1 cellular context compared by ENCODE assay signal in the genomic region with DNA sequence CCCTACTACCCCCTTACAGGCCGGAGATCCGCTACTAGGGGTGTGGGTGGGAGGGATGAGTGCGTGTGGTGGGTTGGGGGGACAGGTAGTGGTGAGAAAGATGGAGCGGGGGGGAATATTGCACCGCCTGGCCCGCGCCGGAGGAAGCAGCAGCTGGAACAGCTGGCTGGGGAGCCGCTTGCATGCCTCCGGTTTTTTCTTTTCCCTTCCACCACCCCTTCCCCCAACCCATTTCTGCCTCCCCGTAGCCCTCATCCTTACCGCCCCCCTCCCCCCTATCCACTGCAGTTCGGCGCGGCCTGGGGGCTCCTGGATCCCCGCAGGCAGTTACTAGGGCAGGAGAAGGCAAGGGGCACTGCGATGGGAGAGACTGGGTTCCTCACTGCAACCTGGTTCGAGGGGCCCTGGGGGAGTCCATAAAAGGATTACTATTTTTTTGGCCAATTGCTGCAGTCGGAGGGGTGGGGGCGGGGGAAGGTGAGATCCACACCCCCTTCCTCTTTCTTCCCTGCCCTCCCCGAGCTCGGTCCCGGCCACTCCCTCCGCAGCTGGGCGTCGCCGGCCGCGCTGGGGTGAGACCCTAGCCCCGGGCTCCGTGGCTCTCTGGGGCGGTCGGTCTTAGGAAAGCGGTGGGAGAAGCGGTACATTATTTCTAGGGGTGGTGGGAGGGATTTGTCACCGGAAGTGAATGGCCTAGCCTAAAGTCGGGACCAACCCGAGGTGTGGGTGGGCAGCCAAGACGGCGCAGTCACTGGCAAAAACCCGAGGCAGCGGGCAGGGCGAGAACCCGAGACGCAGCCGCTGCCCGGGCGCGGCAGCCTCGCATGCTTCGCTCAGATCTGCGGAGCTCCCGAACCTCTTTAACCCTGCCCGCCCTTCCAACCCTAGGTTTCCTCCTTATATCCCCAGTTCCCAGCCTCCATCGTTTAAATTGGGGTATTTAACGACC.
TF ChIP-seq lines count a peak whose summit lies in the region.

No MANE protein-coding gene starts in this region.

TF ChIP-seq in HepG2, 621 proteins besides CTCF, POLR2A, EP300 and RAD21 (continued from another document and continues in another):
- TF ChIP-seq, protein P1, sequence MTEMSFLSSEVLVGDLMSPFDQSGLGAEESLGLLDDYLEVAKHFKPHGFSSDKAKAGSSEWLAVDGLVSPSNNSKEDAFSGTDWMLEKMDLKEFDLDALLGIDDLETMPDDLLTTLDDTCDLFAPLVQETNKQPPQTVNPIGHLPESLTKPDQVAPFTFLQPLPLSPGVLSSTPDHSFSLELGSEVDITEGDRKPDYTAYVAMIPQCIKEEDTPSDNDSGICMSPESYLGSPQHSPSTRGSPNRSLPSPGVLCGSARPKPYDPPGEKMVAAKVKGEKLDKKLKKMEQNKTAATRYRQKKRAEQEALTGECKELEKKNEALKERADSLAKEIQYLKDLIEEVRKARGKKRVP (CRISPR knock-in tag; IDR thresholded peaks at IDR 0.05), result 0 out of 4 replicates have a peak, but pooled peaks of 1 of the 2 experiments have one; percentile 38
- peak; percentile 51; the same call in 1 of the 2 replicates for TF ChIP-seq NFYC (CRISPR knock-in tag; IDR thresholded peaks at IDR 0.05)
- no peak for TF ChIP-seq ADNP (CRISPR knock-in tag; IDR thresholded peaks at IDR 0.05)
- no peak for TF ChIP-seq NFIC (IDR thresholded peaks at IDR 0.05; ENCODE audit: low read length)
- no peak; the same call in 1 of the 2 replicates for TF ChIP-seq ZC3H4 (CRISPR knock-in tag; IDR thresholded peaks at IDR 0.05; ENCODE audit: borderline replicate concordance)
- TF ChIP-seq ZNF598 (CRISPR knock-in tag; IDR thresholded peaks at IDR 0.05; ENCODE audit: borderline replicate concordance), result no peak
- TF ChIP-seq ZNF558 (CRISPR knock-in tag; IDR thresholded peaks at IDR 0.05; ENCODE audit: borderline replicate concordance), result peak; percentile 58; the same call in 1 of the 2 replicates
- TF ChIP-seq MED1 (CRISPR knock-in tag; IDR thresholded peaks at IDR 0.05), result peak; percentile 70
- TF ChIP-seq ZNF790 (CRISPR knock-in tag; IDR thresholded peaks at IDR 0.05; ENCODE audit: borderline replicate concordance), result no peak; the same call in 1 of the 2 replicates
- TF ChIP-seq PHF8 (CRISPR knock-in tag; IDR thresholded peaks at IDR 0.05), result peak; percentile 77
- TF ChIP-seq GATAD2A (CRISPR knock-in tag; IDR thresholded peaks at IDR 0.05), result peak; percentile 76; the same call in 1 of the 2 replicates
- peak; percentile 78 for TF ChIP-seq SRSF1 (optimal IDR thresholded peaks at IDR 0.05; ENCODE audit: low read depth, low read length)
- TF ChIP-seq, protein P2, sequence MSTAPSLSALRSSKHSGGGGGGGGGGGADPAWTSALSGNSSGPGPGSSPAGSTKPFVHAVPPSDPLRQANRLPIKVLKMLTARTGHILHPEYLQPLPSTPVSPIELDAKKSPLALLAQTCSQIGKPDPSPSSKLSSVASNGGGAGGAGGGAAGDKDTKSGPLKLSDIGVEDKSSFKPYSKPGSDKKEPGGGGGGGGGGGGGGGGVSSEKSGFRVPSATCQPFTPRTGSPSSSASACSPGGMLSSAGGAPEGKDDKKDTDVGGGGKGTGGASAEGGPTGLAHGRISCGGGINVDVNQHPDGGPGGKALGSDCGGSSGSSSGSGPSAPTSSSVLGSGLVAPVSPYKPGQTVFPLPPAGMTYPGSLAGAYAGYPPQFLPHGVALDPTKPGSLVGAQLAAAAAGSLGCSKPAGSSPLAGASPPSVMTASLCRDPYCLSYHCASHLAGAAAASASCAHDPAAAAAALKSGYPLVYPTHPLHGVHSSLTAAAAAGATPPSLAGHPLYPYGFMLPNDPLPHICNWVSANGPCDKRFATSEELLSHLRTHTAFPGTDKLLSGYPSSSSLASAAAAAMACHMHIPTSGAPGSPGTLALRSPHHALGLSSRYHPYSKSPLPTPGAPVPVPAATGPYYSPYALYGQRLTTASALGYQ (CRISPR knock-in tag; IDR thresholded peaks at IDR 0.05), result 0 out of 2 replicates have a peak, but pooled peaks have one; percentile 44
- TF ChIP-seq, protein P3, sequence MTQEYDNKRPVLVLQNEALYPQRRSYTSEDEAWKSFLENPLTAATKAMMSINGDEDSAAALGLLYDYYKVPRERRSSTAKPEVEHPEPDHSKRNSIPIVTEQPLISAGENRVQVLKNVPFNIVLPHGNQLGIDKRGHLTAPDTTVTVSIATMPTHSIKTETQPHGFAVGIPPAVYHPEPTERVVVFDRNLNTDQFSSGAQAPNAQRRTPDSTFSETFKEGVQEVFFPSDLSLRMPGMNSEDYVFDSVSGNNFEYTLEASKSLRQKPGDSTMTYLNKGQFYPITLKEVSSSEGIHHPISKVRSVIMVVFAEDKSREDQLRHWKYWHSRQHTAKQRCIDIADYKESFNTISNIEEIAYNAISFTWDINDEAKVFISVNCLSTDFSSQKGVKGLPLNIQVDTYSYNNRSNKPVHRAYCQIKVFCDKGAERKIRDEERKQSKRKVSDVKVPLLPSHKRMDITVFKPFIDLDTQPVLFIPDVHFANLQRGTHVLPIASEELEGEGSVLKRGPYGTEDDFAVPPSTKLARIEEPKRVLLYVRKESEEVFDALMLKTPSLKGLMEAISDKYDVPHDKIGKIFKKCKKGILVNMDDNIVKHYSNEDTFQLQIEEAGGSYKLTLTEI (CRISPR knock-in tag; conservative IDR thresholded peaks at IDR 0.05), result no peak
- no peak for TF ChIP-seq CBFB (CRISPR knock-in tag; IDR thresholded peaks at IDR 0.05)
- peak; percentile 64; the same call in 1 of the 2 replicates for TF ChIP-seq NFYB (CRISPR knock-in tag; IDR thresholded peaks at IDR 0.05)
- TF ChIP-seq, protein P4, sequence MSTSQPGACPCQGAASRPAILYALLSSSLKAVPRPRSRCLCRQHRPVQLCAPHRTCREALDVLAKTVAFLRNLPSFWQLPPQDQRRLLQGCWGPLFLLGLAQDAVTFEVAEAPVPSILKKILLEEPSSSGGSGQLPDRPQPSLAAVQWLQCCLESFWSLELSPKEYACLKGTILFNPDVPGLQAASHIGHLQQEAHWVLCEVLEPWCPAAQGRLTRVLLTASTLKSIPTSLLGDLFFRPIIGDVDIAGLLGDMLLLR (CRISPR knock-in tag; IDR thresholded peaks at IDR 0.05), result peak; percentile 62; the same call in 1 of the 2 replicates
- TF ChIP-seq, protein P5, sequence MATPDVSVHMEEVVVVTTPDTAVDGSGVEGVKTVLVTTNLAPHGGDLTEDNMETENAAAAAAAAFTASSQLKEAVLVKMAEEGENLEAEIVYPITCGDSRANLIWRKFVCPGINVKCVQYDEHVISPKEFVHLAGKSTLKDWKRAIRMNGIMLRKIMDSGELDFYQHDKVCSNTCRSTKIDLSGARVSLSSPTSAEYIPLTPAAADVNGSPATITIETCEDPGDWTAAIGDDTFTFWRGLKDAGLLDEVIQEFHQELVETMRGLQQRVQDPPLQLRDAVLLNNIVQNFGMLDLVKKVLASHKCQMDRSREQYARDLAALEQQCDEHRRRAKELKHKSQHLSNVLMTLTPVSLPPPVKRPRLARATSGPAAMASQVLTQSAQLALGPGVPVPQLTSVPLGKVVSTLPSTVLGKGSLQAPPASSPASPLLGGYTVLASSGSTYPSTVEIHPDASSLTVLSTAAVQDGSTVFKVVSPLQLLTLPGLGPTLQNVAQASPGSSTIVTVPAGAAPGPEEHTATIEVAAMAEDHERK (CRISPR knock-in tag; IDR thresholded peaks at IDR 0.05; ENCODE audit: low read depth), result no peak
- TF ChIP-seq GTF2F1 (IDR thresholded peaks at IDR 0.05; ENCODE audit: low read length), result 0 out of 2 replicates have a peak, but pooled peaks have one; percentile 28
- no peak for TF ChIP-seq ZNF496 (CRISPR knock-in tag; IDR thresholded peaks at IDR 0.05; ENCODE audit: insufficient replicate concordance)
- TF ChIP-seq, protein P6, sequence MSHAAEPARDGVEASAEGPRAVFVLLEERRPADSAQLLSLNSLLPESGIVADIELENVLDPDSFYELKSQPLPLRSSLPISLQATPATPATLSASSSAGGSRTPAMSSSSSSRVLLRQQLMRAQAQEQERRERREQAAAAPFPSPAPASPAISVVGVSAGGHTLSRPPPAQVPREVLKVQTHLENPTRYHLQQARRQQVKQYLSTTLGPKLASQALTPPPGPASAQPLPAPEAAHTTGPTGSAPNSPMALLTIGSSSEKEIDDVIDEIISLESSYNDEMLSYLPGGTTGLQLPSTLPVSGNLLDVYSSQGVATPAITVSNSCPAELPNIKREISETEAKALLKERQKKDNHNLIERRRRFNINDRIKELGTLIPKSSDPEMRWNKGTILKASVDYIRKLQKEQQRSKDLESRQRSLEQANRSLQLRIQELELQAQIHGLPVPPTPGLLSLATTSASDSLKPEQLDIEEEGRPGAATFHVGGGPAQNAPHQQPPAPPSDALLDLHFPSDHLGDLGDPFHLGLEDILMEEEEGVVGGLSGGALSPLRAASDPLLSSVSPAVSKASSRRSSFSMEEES (CRISPR knock-in tag; IDR thresholded peaks at IDR 0.05), result peak; percentile 30; the same call in 1 of the 2 replicates
- TF ChIP-seq, protein P7, sequence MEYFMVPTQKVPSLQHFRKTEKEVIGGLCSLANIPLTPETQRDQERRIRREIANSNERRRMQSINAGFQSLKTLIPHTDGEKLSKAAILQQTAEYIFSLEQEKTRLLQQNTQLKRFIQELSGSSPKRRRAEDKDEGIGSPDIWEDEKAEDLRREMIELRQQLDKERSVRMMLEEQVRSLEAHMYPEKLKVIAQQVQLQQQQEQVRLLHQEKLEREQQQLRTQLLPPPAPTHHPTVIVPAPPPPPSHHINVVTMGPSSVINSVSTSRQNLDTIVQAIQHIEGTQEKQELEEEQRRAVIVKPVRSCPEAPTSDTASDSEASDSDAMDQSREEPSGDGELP (IDR thresholded peaks at IDR 0.05; ENCODE audit: borderline replicate concordance, low read depth), result peak; percentile 78
- TF ChIP-seq, protein P8, sequence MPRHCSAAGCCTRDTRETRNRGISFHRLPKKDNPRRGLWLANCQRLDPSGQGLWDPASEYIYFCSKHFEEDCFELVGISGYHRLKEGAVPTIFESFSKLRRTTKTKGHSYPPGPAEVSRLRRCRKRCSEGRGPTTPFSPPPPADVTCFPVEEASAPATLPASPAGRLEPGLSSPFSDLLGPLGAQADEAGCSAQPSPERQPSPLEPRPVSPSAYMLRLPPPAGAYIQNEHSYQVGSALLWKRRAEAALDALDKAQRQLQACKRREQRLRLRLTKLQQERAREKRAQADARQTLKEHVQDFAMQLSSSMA (CRISPR knock-in tag; IDR thresholded peaks at IDR 0.05), result no peak; the same call in 1 of the 2 replicates
- no peak for TF ChIP-seq ZNF530 (CRISPR knock-in tag; IDR thresholded peaks at IDR 0.05; ENCODE audit: low read depth)
- TF ChIP-seq SRF (IDR thresholded peaks at IDR 0.05; ENCODE audit: low read depth, low read length), result peak; percentile 83
- TF ChIP-seq HNRNPH1 (optimal IDR thresholded peaks at IDR 0.05; ENCODE audit: low read depth, low read length), result no peak
- TF ChIP-seq, protein P9, sequence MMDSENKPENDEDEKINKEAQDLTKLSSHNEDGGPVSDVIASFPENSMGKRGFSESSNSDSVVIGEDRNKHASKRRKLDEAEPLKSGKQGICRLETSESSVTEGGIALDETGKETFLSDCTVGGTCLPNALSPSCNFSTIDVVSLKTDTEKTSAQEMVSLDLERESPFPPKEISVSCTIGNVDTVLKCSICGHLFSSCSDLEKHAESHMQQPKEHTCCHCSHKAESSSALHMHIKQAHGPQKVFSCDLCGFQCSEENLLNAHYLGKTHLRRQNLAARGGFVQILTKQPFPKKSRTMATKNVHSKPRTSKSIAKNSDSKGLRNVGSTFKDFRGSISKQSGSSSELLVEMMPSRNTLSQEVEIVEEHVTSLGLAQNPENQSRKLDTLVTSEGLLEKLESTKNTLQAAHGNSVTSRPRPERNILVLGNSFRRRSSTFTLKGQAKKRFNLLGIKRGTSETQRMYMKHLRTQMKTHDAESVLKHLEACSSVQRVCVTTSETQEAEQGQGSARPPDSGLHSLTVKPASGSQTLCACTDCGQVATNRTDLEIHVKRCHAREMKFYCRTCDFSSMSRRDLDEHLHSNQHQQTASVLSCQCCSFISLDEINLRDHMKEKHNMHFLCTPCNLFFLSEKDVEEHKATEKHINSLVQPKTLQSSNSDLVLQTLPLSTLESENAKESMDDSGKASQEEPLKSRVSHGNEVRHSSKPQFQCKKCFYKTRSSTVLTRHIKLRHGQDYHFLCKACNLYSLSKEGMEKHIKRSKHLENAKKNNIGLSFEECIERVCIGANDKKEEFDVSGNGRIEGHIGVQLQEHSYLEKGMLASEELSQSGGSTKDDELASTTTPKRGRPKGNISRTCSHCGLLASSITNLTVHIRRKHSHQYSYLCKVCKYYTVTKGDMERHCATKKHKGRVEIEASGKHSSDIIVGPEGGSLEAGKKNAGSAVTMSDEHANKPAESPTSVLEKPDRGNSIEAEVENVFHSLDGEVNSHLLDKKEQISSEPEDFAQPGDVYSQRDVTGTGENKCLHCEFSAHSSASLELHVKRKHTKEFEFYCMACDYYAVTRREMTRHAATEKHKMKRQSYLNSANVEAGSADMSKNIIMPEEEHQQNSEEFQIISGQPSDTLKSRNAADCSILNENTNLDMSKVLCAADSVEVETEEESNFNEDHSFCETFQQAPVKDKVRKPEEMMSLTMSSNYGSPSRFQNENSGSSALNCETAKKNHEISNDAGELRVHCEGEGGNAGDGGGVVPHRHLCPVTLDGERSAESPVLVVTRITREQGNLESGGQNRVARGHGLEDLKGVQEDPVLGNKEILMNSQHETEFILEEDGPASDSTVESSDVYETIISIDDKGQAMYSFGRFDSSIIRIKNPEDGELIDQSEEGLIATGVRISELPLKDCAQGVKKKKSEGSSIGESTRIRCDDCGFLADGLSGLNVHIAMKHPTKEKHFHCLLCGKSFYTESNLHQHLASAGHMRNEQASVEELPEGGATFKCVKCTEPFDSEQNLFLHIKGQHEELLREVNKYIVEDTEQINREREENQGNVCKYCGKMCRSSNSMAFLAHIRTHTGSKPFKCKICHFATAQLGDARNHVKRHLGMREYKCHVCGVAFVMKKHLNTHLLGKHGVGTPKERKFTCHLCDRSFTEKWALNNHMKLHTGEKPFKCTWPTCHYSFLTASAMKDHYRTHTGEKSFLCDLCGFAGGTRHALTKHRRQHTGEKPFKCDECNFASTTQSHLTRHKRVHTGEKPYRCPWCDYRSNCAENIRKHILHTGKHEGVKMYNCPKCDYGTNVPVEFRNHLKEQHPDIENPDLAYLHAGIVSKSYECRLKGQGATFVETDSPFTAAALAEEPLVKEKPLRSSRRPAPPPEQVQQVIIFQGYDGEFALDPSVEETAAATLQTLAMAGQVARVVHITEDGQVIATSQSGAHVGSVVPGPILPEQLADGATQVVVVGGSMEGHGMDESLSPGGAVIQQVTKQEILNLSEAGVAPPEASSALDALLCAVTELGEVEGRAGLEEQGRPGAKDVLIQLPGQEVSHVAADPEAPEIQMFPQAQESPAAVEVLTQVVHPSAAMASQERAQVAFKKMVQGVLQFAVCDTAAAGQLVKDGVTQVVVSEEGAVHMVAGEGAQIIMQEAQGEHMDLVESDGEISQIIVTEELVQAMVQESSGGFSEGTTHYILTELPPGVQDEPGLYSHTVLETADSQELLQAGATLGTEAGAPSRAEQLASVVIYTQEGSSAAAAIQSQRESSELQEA (CRISPR knock-in tag; IDR thresholded peaks at IDR 0.05; ENCODE audit: not compliant biosample characterization), result peak; percentile 44
- no peak; the same call in 1 of the 2 replicates for TF ChIP-seq ZSCAN25 (CRISPR knock-in tag; IDR thresholded peaks at IDR 0.05)
- TF ChIP-seq, protein P10, sequence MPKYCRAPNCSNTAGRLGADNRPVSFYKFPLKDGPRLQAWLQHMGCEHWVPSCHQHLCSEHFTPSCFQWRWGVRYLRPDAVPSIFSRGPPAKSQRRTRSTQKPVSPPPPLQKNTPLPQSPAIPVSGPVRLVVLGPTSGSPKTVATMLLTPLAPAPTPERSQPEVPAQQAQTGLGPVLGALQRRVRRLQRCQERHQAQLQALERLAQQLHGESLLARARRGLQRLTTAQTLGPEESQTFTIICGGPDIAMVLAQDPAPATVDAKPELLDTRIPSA (CRISPR knock-in tag; IDR thresholded peaks at IDR 0.05; ENCODE audit: borderline replicate concordance), result no peak; the same call in 1 of the 2 replicates
- no peak; the same call in 1 of the 2 replicates for TF ChIP-seq ZNF816 (CRISPR knock-in tag; IDR thresholded peaks at IDR 0.05; ENCODE audit: borderline replicate concordance)
- TF ChIP-seq ELF4 (CRISPR knock-in tag; IDR thresholded peaks at IDR 0.05; ENCODE audit: borderline replicate concordance), result no peak
